ENCODE assay signal across 12 cellular contexts in genomic region chr6:44475417-44475778, GRCh38.
DNase-seq lines count a peak whose midpoint lies in the region; ATAC-seq lines count a peak whose summit lies in the region.
"Had no signal": no experiment of that assay in that cellular context is flagged by ENCODE, and none has a peak within 500 bp of the region (broad histone marks: within the 10 kb centered on the region; RNA-seq: fewer than 3 reads in every experiment).

No MANE protein-coding gene starts in this region.

- H3K4me3 ChIP-seq in adipocyte (ENCODE audit: low read length) (no peak overlapping the region), trophoblast cell (ENCODE audit: low read depth, low read length) (no peak overlapping the region)

- CTCF ChIA-PET in activated CD4-positive, alpha-beta T cell treated with anti-CD3 and anti-CD28 coated beads for 36 hours (lab: Charles Lee): interaction anchor here (0.6 to 3.6 kb wide), 68 partner anchors 10 to 1615 kb away, joined by 3 to 21 read pairs (median 4); no protein-coding TSS in a partner anchor

- no peak overlapping the region for H3K18ac ChIP-seq in trophoblast cell (ENCODE audit: low read length)

- peak overlapping the region; percentile 28 for H3K14ac ChIP-seq in trophoblast cell (ENCODE audit: low read length)

- H2AK5ac ChIP-seq in trophoblast cell (ENCODE audit: low read length): no peak overlapping the region

- no peak overlapping the region for H2BK5ac ChIP-seq in trophoblast cell (ENCODE audit: low read depth, low read length, poor library complexity)

- H3K36me3 ChIP-seq in adipocyte (ENCODE audit: control insufficient read depth, insufficient read depth, low read length, severe bottlenecking) (no peaks in the 10 kb centered on the region), trophoblast cell (ENCODE audit: control insufficient read depth in 1 of 2, insufficient read depth in 2 of 2, low read length in 2 of 2) (no peaks in the 10 kb centered on the region)
- H3K36me3 ChIP-seq: heart right ventricle, thoracic aorta had no signal

- peak; percentile 62 for ATAC-seq in activated CD4-positive, alpha-beta T cell treated with anti-CD3 and anti-CD28 coated beads for 36 hours
- ATAC-seq in HG02623 (IDR thresholded peaks at IDR 0.05; ENCODE audit: unreplicated experiment) (peak; percentile 13), GM19452 (IDR thresholded peaks at IDR 0.05; ENCODE audit: unreplicated experiment) (no peak)

- H3K4me1 ChIP-seq in adipocyte (ENCODE audit: control insufficient read depth, insufficient read depth, low read length) (peaks cover 5% of the 10 kb centered on the region), trophoblast cell (ENCODE audit: control insufficient read depth in 1 of 2, insufficient read depth in 2 of 2, low read length in 2 of 2) (peaks cover 5 to 18% of the 10 kb centered on the region in 2 experiments)

- H2AFZ ChIP-seq in trophoblast cell (ENCODE audit: insufficient read depth, low read length, poor library complexity): no peak overlapping the region

- intact Hi-C loops in activated CD4-positive, alpha-beta T cell treated with anti-CD3 and anti-CD28 coated beads for 36 hours (cut with DNase I, micrococcal nuclease): loop anchor here (2.0 to 10.0 kb wide), 8 partner anchors 79 to 1447 kb away; no protein-coding TSS in a partner anchor

- no peak overlapping the region for H3K4me2 ChIP-seq in trophoblast cell (ENCODE audit: low read length)

- no peak for DNase-seq in activated CD4-positive, alpha-beta T cell treated with anti-CD3 and anti-CD28 coated beads for 36 hours
- no peak for DNase-seq in activated CD4-positive, alpha-beta T cell treated with anti-CD3 and anti-CD28 coated beads for 1 hour
- no peak for DNase-seq in adipocyte (ENCODE audit: low read depth)
- DNase-seq in trophoblast cell: no peak
- no peak for DNase-seq in effector CD8-positive, alpha-beta T cell (lab: John Stamatoyannopoulos, UW)
- DNase-seq in NCI-H1436 treated with DMSO at 0.1 percent for 48 hours (lab: John Stamatoyannopoulos, UW): no peak

- H3K27ac ChIP-seq in trophoblast cell (ENCODE audit: low read depth, low read length): no peak overlapping the region
- H3K27ac ChIP-seq: 22Rv1, thoracic aorta had no signal

- peaks cover 27% of the 10 kb centered on the region for H3K27me3 ChIP-seq in adipocyte (replicated peaks; ENCODE audit: control insufficient read depth, insufficient read depth, low read length)
- no peaks in the 10 kb centered on the region for H3K27me3 ChIP-seq in trophoblast cell (ENCODE audit: insufficient read depth, low read length)

- no peak overlapping the region for H3K23ac ChIP-seq in trophoblast cell (ENCODE audit: low read length)

- no peak overlapping the region for H2BK120ac ChIP-seq in trophoblast cell (ENCODE audit: insufficient read depth, low read length, poor library complexity)

- H3K9ac ChIP-seq in adipocyte (ENCODE audit: low read length) (peak overlapping the region; percentile 40), trophoblast cell (ENCODE audit: low read length) (no peak overlapping the region)

- H3K9me3 ChIP-seq in adipocyte (ENCODE audit: control insufficient read depth, low read length) (no peaks in the 10 kb centered on the region), trophoblast cell (ENCODE audit: insufficient read depth, low read depth, low read length) (no peaks in the 10 kb centered on the region)
- H3K9me3 ChIP-seq: heart right ventricle, thoracic aorta had no signal

- H3K27me3 Mint-ChIP-seq in activated CD4-positive, alpha-beta T cell treated with anti-CD3 and anti-CD28 coated beads for 36 hours: no peaks in the 10 kb centered on the region

- no peak overlapping the region for H3K27ac Mint-ChIP-seq in activated CD4-positive, alpha-beta T cell treated with anti-CD3 and anti-CD28 coated beads for 36 hours

- H3K4ac ChIP-seq in trophoblast cell (ENCODE audit: low read depth, low read length): no peak overlapping the region

- H4K12ac ChIP-seq in trophoblast cell (ENCODE audit: low read depth, low read length): no peak overlapping the region

- H4K91ac ChIP-seq in trophoblast cell (ENCODE audit: low read depth, low read length): no peak overlapping the region

- peaks cover 3% of the 10 kb centered on the region for H3K79me1 ChIP-seq in trophoblast cell (ENCODE audit: low read length)

- peak overlapping the region; percentile 32 for H4K8ac ChIP-seq in trophoblast cell (ENCODE audit: low read depth, low read length)

- no peaks in the 10 kb centered on the region for H3K79me2 ChIP-seq in trophoblast cell (ENCODE audit: control insufficient read depth, insufficient read depth, low read length, poor library complexity)

- no peaks in the 10 kb centered on the region for H3K36me3 Mint-ChIP-seq in activated CD4-positive, alpha-beta T cell treated with anti-CD3 and anti-CD28 coated beads for 36 hours (ENCODE audit: low read depth)
- H3K36me3 Mint-ChIP-seq: mesothelial cell of epicardium had no signal

- no peaks in the 10 kb centered on the region for H3K9me3 Mint-ChIP-seq in activated CD4-positive, alpha-beta T cell treated with anti-CD3 and anti-CD28 coated beads for 36 hours (ENCODE audit: low read depth)
- H3K9me3 Mint-ChIP-seq: mesothelial cell of epicardium had no signal

- no peaks in the 10 kb centered on the region for H3K4me1 Mint-ChIP-seq in activated CD4-positive, alpha-beta T cell treated with anti-CD3 and anti-CD28 coated beads for 36 hours

- no peak overlapping the region for H2BK12ac ChIP-seq in trophoblast cell (ENCODE audit: low read length)

- POLR2A ChIA-PET in activated CD4-positive, alpha-beta T cell treated with anti-CD3 and anti-CD28 coated beads for 36 hours (lab: Charles Lee): no interaction called here

- whole genome bisulfite sequencing in trophoblast cell (ENCODE audit: extremely low coverage, insufficient coverage, insufficient read length): no CpG with 5 or more reads among the region's 6 CpGs

- no peak overlapping the region for H3K4me3 Mint-ChIP-seq in activated CD4-positive, alpha-beta T cell treated with anti-CD3 and anti-CD28 coated beads for 36 hours
- H3K4me3 Mint-ChIP-seq: mesothelial cell of epicardium had no signal
